Comparison of ENCODE assay signal across 18 cellular contexts in the genomic region with DNA sequence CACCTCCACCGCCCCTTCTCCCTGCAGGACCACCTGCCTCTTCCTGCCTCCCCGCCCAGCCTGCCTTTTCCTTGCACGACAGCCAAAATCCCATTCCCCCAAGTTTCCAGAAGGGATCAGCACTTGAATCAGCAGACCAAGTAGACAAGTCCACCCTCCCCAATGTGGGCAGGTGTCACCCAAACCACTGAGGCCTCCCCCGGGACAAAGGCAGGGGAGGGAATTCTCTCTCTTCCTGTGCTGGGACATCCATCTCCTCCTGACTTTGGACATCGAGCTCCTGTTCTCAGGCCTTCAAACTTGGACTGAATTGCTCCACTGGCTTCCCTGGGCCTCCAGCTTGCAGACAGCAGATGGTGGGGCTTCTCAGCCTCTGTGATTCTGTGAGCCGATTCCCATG. TPM values are rescaled to one million over a fixed set of nuclear protein-coding genes. Genes with fewer than 3 reads are reported as not detected.
DNase-seq lines count a peak whose midpoint lies in the region; ATAC-seq, FAIRE-seq and TF ChIP-seq lines count a peak whose summit lies in the region.
"Had no signal": no experiment of that assay in that cellular context is flagged by ENCODE, and none has a peak within 500 bp of the region (broad histone marks: within the 10 kb centered on the region; RNA-seq: fewer than 3 reads in every experiment).

No MANE protein-coding gene starts in this region.

- H3K4me1 ChIP-seq in neuronal stem cell (ENCODE audit: control insufficient read depth in 2 of 2, insufficient read depth in 1 of 2, low read depth in 1 of 2, low read length in 2 of 2) (peaks cover 0 to 2% of the 10 kb centered on the region in 2 donors), mammary epithelial cell (ENCODE audit: insufficient read depth, low read length) (no peaks in the 10 kb centered on the region)

- no peak overlapping the region for H3K4me3 ChIP-seq in neuronal stem cell (ENCODE audit: low read length in 2 of 2)
- H3K4me3 ChIP-seq in mammary epithelial cell (replicated peaks in 1 of 3; ENCODE audit: insufficient read depth in 1 of 3, low read depth in 2 of 3, low read length in 3 of 3) = no peak overlapping the region

- H3K4me3 Mint-ChIP-seq in activated T-helper 17 cell treated with anti-CD3 and anti-CD28 coated beads, Interleukin-2, amount 50 U/mL, for 72 hours = peak overlapping the region; percentile 58

- no peak for ATAC-seq in activated T-helper 17 cell treated with anti-CD3 and anti-CD28 coated beads, Interleukin-2, amount 50 U/mL, for 72 hours (replicated peaks)

- peak overlapping the region; percentile 37 for H2BK15ac ChIP-seq in neuronal stem cell (ENCODE audit: low read length)

- peaks cover 18% of the 10 kb centered on the region for H3K4me1 Mint-ChIP-seq in activated T-helper 17 cell treated with anti-CD3 and anti-CD28 coated beads, Interleukin-2, amount 50 U/mL, for 72 hours

- H3K9me3 Mint-ChIP-seq in activated T-helper 17 cell treated with anti-CD3 and anti-CD28 coated beads, Interleukin-2, amount 50 U/mL, for 72 hours = no peaks in the 10 kb centered on the region

- no peak overlapping the region for H2BK12ac ChIP-seq in neuronal stem cell (ENCODE audit: low read length)

- H3K27ac ChIP-seq in neuronal stem cell (replicated peaks; ENCODE audit: low read length) = no peak overlapping the region
- no peak overlapping the region for H3K27ac ChIP-seq in mammary epithelial cell (ENCODE audit: insufficient read depth, low read depth, low read length)

- no peak for TF ChIP-seq CTCF in mammary epithelial cell (conservative IDR thresholded peaks at IDR 0.05 in 1 of 2, IDR thresholded peaks at IDR 0.05 in 1 of 2; ENCODE audit: extremely low read depth in 1 of 2, insufficient read depth in 1 of 2, low read depth in 1 of 2, low read length in 2 of 2)

- in situ Hi-C loops in mammary epithelial cell (cut with MboI; ENCODE audit: low sequenced_read_pairs in 2 of 2) = loop anchor here in 1 of 2 donors (25.0 kb wide), 1 partner anchor 621 kb away; no protein-coding TSS in a partner anchor

- no peak overlapping the region for H2BK5ac ChIP-seq in neuronal stem cell (ENCODE audit: low read length)

- dilution Hi-C loops in mammary epithelial cell (cut with HindIII; ENCODE audit: low sequenced_read_pairs) = loop anchor here (10.0 kb wide), 1 partner anchor 143 kb away; no protein-coding TSS in a partner anchor

- no peak overlapping the region for H2AFZ ChIP-seq in neuronal stem cell (ENCODE audit: low read length)
- H2AFZ ChIP-seq in mammary epithelial cell (ENCODE audit: low read depth, low read length) = no peak overlapping the region

- H3K27me3 Mint-ChIP-seq in activated T-helper 17 cell treated with anti-CD3 and anti-CD28 coated beads, Interleukin-2, amount 50 U/mL, for 72 hours = peaks cover 37% of the 10 kb centered on the region

- DNase-seq in NCI-H1694 treated with DMSO at 0.1 percent for 48 hours (lab: John Stamatoyannopoulos, UW) (peak; percentile 27), NCI-H1694 (lab: John Stamatoyannopoulos, UW) (no peak), HTR-8/SVneo (ENCODE audit: insufficient read length, low spot score) (no peak), neuronal stem cell (ENCODE audit: low spot score) (no peak), NCI-H345 (lab: John Stamatoyannopoulos, UW) (no peak), C1 segment of cervical spinal cord (lab: John Stamatoyannopoulos, UW) (no peak), mammary epithelial cell (no peak)
- DNase-seq: 8988T; CD4-positive, CD25-positive, alpha-beta regulatory T cell; IMR-90; MV-4-11; NCI-H1417 treated with DMSO at 0.1 percent for 48 hours; NCI-H2081; NCI-H2227 treated with DMSO at 0.1 percent for 48 hours; NCI-H526; SHP77 had no signal

- CTCF ChIA-PET in mammary epithelial cell (lab: Charles Lee; ENCODE audit: low non-redundant PET) = no interaction called here

- peak; percentile 9 for FAIRE-seq in HTR-8/SVneo (lab: Jason Lieb, UNC)
- FAIRE-seq: D721Med had no signal

- H3K79me1 ChIP-seq in neuronal stem cell (ENCODE audit: low read depth, low read length) = no peaks in the 10 kb centered on the region

- H4K8ac ChIP-seq in neuronal stem cell (ENCODE audit: low read depth, low read length) = no peak overlapping the region

- H3K14ac ChIP-seq in neuronal stem cell (ENCODE audit: low read length) = no peak overlapping the region

- H3K23ac ChIP-seq in neuronal stem cell (ENCODE audit: low read depth, low read length, poor library complexity) = no peak overlapping the region

- intact Hi-C loops in mammary epithelial cell (cut with micrococcal nuclease) = no loop called here

- no peak overlapping the region for H3K4me2 ChIP-seq in neuronal stem cell (ENCODE audit: insufficient read depth, low read length, poor library complexity, severe bottlenecking)
- H3K4me2 ChIP-seq in mammary epithelial cell (ENCODE audit: insufficient read depth, low read depth, low read length) = no peak overlapping the region

- H3K9ac ChIP-seq in neuronal stem cell (ENCODE audit: low read depth, low read length, poor library complexity) (no peak overlapping the region), mammary epithelial cell (ENCODE audit: insufficient read depth, low read length) (no peak overlapping the region)

- H3K27ac Mint-ChIP-seq in activated T-helper 17 cell treated with anti-CD3 and anti-CD28 coated beads, Interleukin-2, amount 50 U/mL, for 72 hours = no peak overlapping the region

- H2AK5ac ChIP-seq in neuronal stem cell (ENCODE audit: low read depth, low read length) = no peak overlapping the region

- no peak overlapping the region for H2BK120ac ChIP-seq in neuronal stem cell (ENCODE audit: low read depth, low read length)

- no TSS peak for BruUV-seq in mammary epithelial cell (replicated peaks; lab: Mats Ljungman, UMichigan)

- H3K79me2 ChIP-seq in mammary epithelial cell (ENCODE audit: insufficient read depth, low read length) = no peaks in the 10 kb centered on the region

- no peaks in the 10 kb centered on the region for H4K20me1 ChIP-seq in mammary epithelial cell (ENCODE audit: insufficient read depth, low read length)

- no peak overlapping the region for H4K91ac ChIP-seq in neuronal stem cell (ENCODE audit: low read depth, low read length, poor library complexity)

- H3K36me3 Mint-ChIP-seq in activated T-helper 17 cell treated with anti-CD3 and anti-CD28 coated beads, Interleukin-2, amount 50 U/mL, for 72 hours (ENCODE audit: low read depth) = no peaks in the 10 kb centered on the region
- H3K36me3 Mint-ChIP-seq: CD4-positive, CD25-positive, alpha-beta regulatory T cell had no signal

- H3K9me3 ChIP-seq in neuronal stem cell (replicated peaks in 1 of 2; ENCODE audit: control insufficient read depth in 2 of 2, insufficient read depth in 1 of 2, low read depth in 1 of 2, low read length in 2 of 2) (peaks cover 0 to 6% of the 10 kb centered on the region in 2 donors), mammary epithelial cell (replicated peaks; ENCODE audit: insufficient read depth, low read length) (peaks cover 3% of the 10 kb centered on the region)

- no peak overlapping the region for H3K4ac ChIP-seq in neuronal stem cell (ENCODE audit: low read length)

- no CpG with 5 or more reads among the region's 6 CpGs for WGBS in neuronal stem cell (ENCODE audit: extremely low coverage in 2 of 2, insufficient read length in 2 of 2, insufficient replicate concordance in 1 of 2), 2 donors
- 85% methylated on average over 5 of the region's 6 CpGs for WGBS in mammary epithelial cell (ENCODE audit: low coverage, missing lambda C conversion rate)

- H3K36me3 ChIP-seq in neuronal stem cell (replicated peaks in 1 of 2; ENCODE audit: control insufficient read depth in 2 of 2, insufficient read depth in 2 of 2, low read length in 2 of 2) = no peaks in the 10 kb centered on the region
- H3K36me3 ChIP-seq in mammary epithelial cell (ENCODE audit: insufficient read depth, low read length) = no peaks in the 10 kb centered on the region

- H3K18ac ChIP-seq in neuronal stem cell (ENCODE audit: low read length) = no peak overlapping the region

- peaks cover 0 to 13% (median 0%) of the 10 kb centered on the region in 3 experiments for H3K27me3 ChIP-seq in neuronal stem cell (ENCODE audit: control insufficient read depth in 3 of 3, insufficient read depth in 3 of 3, low read depth in 1 of 3, low read length in 3 of 3)
- peaks cover 9% of the 10 kb centered on the region for H3K27me3 ChIP-seq in mammary epithelial cell (ENCODE audit: insufficient read depth, low read length)

RNA-seq across cellular contexts. Expression of a gene that starts 21.6 kb away (rescaled TPM):
- total RNA-seq in activated T-helper 17 cell treated with anti-CD3 and anti-CD28 coated beads, Interleukin-2, amount 50 U/mL, for 72 hours = 10 to 100 TPM; 26.4 to 46.4 TPM
- polyA plus RNA-seq in neuronal stem cell (2013, experiment 1 of 2) = 16.9 TPM
- 15.7 TPM for polyA plus RNA-seq in neuronal stem cell (2013, experiment 2 of 2)
- 10 to 100 TPM; 25.8 to 34.0 TPM for total RNA-seq in mammary epithelial cell
- 70.4 TPM for polyA plus RNA-seq in mammary epithelial cell
- 14.2 TPM for polyA minus RNA-seq in mammary epithelial cell

RNA-seq across cellular contexts. Expression of a gene that starts 35.4 kb away (rescaled TPM):
- not detected for total RNA-seq in activated T-helper 17 cell treated with anti-CD3 and anti-CD28 coated beads, Interleukin-2, amount 50 U/mL, for 72 hours
- polyA plus RNA-seq in neuronal stem cell (2013, experiment 1 of 2) = 0.32 TPM
- polyA plus RNA-seq in neuronal stem cell (2013, experiment 2 of 2) = 0.28 TPM
- total RNA-seq in mammary epithelial cell = 10 to 100 TPM in 1 of 2 donors, 1 to 10 TPM in 1; 9.2 to 15.1 TPM
- 5.5 TPM for polyA plus RNA-seq in mammary epithelial cell
- polyA minus RNA-seq in mammary epithelial cell = 8.4 TPM
- total RNA-seq: CD4-positive, CD25-positive, alpha-beta regulatory T cell had no signal

Comparison
In these comparisons a context has a peak if more than half of its experiments do, and no peak if none do; other contexts are left out.
1. RNA of a gene that starts 35.4 kb away (total RNA-seq): 9.2 to 15.1 TPM in mammary epithelial cell; not detected in activated T-helper 17 cell treated with anti-CD3 and anti-CD28 coated beads, Interleukin-2, amount 50 U/mL, for 72 hours; every median in the first group is over 4 times any median in the second.